In the genomic region with DNA sequence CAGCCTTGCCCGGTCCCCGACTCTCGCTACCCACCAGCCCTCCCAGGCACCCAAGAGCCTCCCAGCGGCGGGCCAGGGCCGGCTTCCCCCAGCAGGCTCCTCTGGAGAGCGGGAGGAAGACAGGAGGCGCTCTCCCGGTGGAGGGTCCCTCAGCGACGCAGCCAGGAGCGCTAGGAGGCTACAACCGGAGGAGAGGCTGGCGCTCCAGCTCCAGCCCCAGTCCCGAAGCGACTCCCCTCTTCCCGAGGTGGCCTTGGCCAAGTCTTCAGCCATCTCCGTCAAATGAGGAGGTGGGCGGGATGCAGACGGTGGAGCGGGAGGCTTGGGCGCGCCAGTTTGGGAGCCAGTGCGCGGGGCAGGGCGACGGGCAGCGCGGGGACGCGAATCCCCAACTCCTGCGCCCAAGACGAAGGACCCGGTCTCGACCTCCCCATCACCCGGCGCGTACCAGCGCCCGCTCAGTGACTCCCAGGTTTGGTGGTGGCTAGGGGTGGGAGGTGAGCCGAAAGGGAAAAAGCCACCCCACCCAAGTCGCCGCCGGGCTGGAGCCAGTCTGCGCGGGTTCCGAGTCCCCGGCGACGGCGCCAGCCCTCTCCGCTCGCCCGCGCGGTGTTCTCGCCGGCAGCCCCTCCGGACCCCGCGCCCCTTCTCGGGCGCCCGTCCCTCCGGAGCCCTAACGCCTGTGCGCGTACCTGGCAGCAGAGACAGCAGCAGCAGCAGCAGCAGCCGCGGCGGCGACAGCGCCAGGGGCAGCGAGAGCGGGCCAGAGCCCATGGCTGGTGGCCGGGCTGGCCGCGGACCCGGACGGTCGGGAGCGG, we compare ENCODE assay signal across 1 cellular context.
TF ChIP-seq lines count a peak whose summit lies in the region.

No MANE protein-coding gene starts in this region.

TF ChIP-seq in endothelial cell of umbilical vein, 7 proteins besides CTCF, POLR2A, EP300 and RAD21:
- TF ChIP-seq GATA2 (IDR thresholded peaks at IDR 0.05; ENCODE audit: insufficient read depth, insufficient read length, low read depth, low read length) (no peak), FOS (IDR thresholded peaks at IDR 0.05; ENCODE audit: borderline replicate concordance, insufficient read depth, low read length) (no peak), EZH2 (IDR thresholded peaks at IDR 0.05; ENCODE audit: borderline replicate concordance, low read depth, low read length, severe bottlenecking) (peak; percentile 89), POLR2AphosphoS5 (IDR thresholded peaks at IDR 0.05; ENCODE audit: insufficient read depth, low read depth, low read length) (no peak), JUN (IDR thresholded peaks at IDR 0.05; ENCODE audit: borderline replicate concordance, insufficient read depth, insufficient read length, low read depth) (no peak)
- TF ChIP-seq, protein P1, sequence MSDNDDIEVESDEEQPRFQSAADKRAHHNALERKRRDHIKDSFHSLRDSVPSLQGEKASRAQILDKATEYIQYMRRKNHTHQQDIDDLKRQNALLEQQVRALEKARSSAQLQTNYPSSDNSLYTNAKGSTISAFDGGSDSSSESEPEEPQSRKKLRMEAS (IDR thresholded peaks at IDR 0.05; ENCODE audit: insufficient read depth, insufficient read length): no peak
